24 cellular contexts compared by ENCODE assay signal in genomic region chr2:1563084-1563857, GRCh38.
DNase-seq lines count a peak whose midpoint lies in the region; ATAC-seq and TF ChIP-seq lines count a peak whose summit lies in the region.
"Had no signal": no experiment of that assay in that cellular context is flagged by ENCODE, and none has a peak within 500 bp of the region (broad histone marks: within the 10 kb centered on the region; RNA-seq: fewer than 3 reads in every experiment).

No MANE protein-coding gene starts in this region.

- peak overlapping the region; percentile 64 for H3K4me3 Mint-ChIP-seq in T-helper 17 cell
- H3K4me3 Mint-ChIP-seq in naive thymus-derived CD8-positive, alpha-beta T cell, result peak overlapping the region in 7 of 10 donors; percentile 4 to 69 (median 49)
- H3K4me3 Mint-ChIP-seq in activated T-cell treated with anti-CD3 and anti-CD28 coated beads, Interleukin-2, amount 50 U/mL, for 4 hours, result no peak overlapping the region
- H3K4me3 Mint-ChIP-seq: B cell had no signal

- H3K4me3 ChIP-seq in heart left ventricle, result no peak overlapping the region
- no peak overlapping the region for H3K4me3 ChIP-seq in testis
- H3K4me3 ChIP-seq in body of pancreas, result no peak overlapping the region
- H3K4me3 ChIP-seq: A549 had no signal

- WGBS in heart left ventricle, 4 donors, result 88 to 90% (median 89%) methylated on average over 32 of the region's 32 CpGs
- 88 to 91% methylated on average over 29 to 32 of the region's 32 CpGs for WGBS in testis, 2 donors
- 70 to 75% methylated on average over 24 to 32 of the region's 32 CpGs for WGBS in body of pancreas, 2 donors

- H3K4me1 ChIP-seq in heart left ventricle, result peaks cover 0 to 31% (median 11%) of the 10 kb centered on the region in 12 donors
- no peaks in the 10 kb centered on the region for H3K4me1 ChIP-seq in testis
- H3K4me1 ChIP-seq in body of pancreas, result no peaks in the 10 kb centered on the region
- H3K4me1 ChIP-seq: A549, Caco-2 had no signal

- H3K36me3 Mint-ChIP-seq in T-helper 17 cell (ENCODE audit: low read depth), result peaks cover 2% of the 10 kb centered on the region
- H3K36me3 Mint-ChIP-seq in naive thymus-derived CD8-positive, alpha-beta T cell, result no peaks in the 10 kb centered on the region
- H3K36me3 Mint-ChIP-seq in activated T-cell treated with anti-CD3 and anti-CD28 coated beads, Interleukin-2, amount 50 U/mL, for 4 hours (ENCODE audit: insufficient read depth), result no peaks in the 10 kb centered on the region
- H3K36me3 Mint-ChIP-seq: CD4-positive, alpha-beta memory T cell had no signal

- TF ChIP-seq POLR2A in heart left ventricle (IDR thresholded peaks at IDR 0.05), result no peak
- no peak for TF ChIP-seq POLR2A in testis (IDR thresholded peaks at IDR 0.05)
- no peak for TF ChIP-seq POLR2A in body of pancreas (IDR thresholded peaks at IDR 0.05)

- DNase-seq in heart left ventricle (no peak), Right ventricle myocardium superior (no peak), T-helper 17 cell (no peak), testis (peak; percentile 12), body of pancreas (no peak), epidermal melanocyte (ENCODE audit: insufficient read length, low spot score) (no peak)
- no peak for DNase-seq in naive thymus-derived CD8-positive, alpha-beta T cell
- DNase-seq in activated T-cell treated with anti-CD3 and anti-CD28 coated beads, Interleukin-2, amount 50 U/mL, for 4 hours, result no peak
- DNase-seq: Caco-2; CD4-positive, alpha-beta memory T cell; DMS 273 treated with DMSO at 0.1 percent for 48 hours; DND-41; KBM-7; MM.1S; NCI-H1092; NCI-H1436; NCI-H1930; NCI-H226; NCI-H510A treated with DMSO at 0.1 percent for 48 hours; NCI-H748 treated with DMSO at 0.1 percent for 48 hours had no signal

- peaks cover 0 to 17% (median 0%) of the 10 kb centered on the region in 9 donors for H3K9me3 Mint-ChIP-seq in naive thymus-derived CD8-positive, alpha-beta T cell
- H3K9me3 Mint-ChIP-seq in activated T-cell treated with anti-CD3 and anti-CD28 coated beads, Interleukin-2, amount 50 U/mL, for 4 hours, result peaks cover 4% of the 10 kb centered on the region

- H3K27me3 Mint-ChIP-seq in T-helper 17 cell, result peaks cover 15% of the 10 kb centered on the region
- H3K27me3 Mint-ChIP-seq in naive thymus-derived CD8-positive, alpha-beta T cell, result peaks cover 0 to 9% (median 0%) of the 10 kb centered on the region in 5 donors
- H3K27me3 Mint-ChIP-seq in activated T-cell treated with anti-CD3 and anti-CD28 coated beads, Interleukin-2, amount 50 U/mL, for 4 hours (ENCODE audit: low read depth), result no peaks in the 10 kb centered on the region
- H3K27me3 Mint-ChIP-seq: CD4-positive, alpha-beta memory T cell had no signal

- H3K27ac ChIP-seq in heart left ventricle (peak overlapping the region in 10 of 12 donors; percentile 27 to 81 (median 58)), testis (no peak overlapping the region), body of pancreas (no peak overlapping the region)
- H3K27ac ChIP-seq: A549, RWPE1 had no signal

- H3K36me3 ChIP-seq in heart left ventricle (no peaks in the 10 kb centered on the region), testis (ENCODE audit: low read depth, missing control alignments) (no peaks in the 10 kb centered on the region), body of pancreas (replicated peaks in 1 of 2; ENCODE audit: insufficient read depth in 1 of 2, low read depth in 2 of 2) (no peaks in the 10 kb centered on the region)

- peaks cover 16% of the 10 kb centered on the region for H3K4me1 Mint-ChIP-seq in T-helper 17 cell
- peaks cover 12 to 21% (median 19%) of the 10 kb centered on the region in 4 donors for H3K4me1 Mint-ChIP-seq in naive thymus-derived CD8-positive, alpha-beta T cell
- peaks cover 17% of the 10 kb centered on the region for H3K4me1 Mint-ChIP-seq in activated T-cell treated with anti-CD3 and anti-CD28 coated beads, Interleukin-2, amount 50 U/mL, for 4 hours (ENCODE audit: low read depth)

- H3K27ac Mint-ChIP-seq in T-helper 17 cell, result peak overlapping the region; percentile 69
- H3K27ac Mint-ChIP-seq in naive thymus-derived CD8-positive, alpha-beta T cell, result peak overlapping the region in 6 of 10 donors; percentile 48 to 83 (median 72)
- H3K27ac Mint-ChIP-seq: B cell had no signal

- ATAC-seq in heart left ventricle, result peak in 1 of 4 donors; percentile 7
- no peak for ATAC-seq in Right ventricle myocardium superior (ENCODE audit: poor library complexity)
- ATAC-seq in T-helper 17 cell, result no peak
- ATAC-seq in naive thymus-derived CD8-positive, alpha-beta T cell, result no peak
- no peak for ATAC-seq in body of pancreas
- ATAC-seq in activated T-cell treated with anti-CD3 and anti-CD28 coated beads, Interleukin-2, amount 50 U/mL, for 4 hours, result no peak
- ATAC-seq: A549, HCT116 had no signal

- POLR2A ChIA-PET in naive thymus-derived CD8-positive, alpha-beta T cell (lab: Charles Lee), result interaction anchor here (1.6 kb wide), 1 partner anchor 11 kb away, joined by 4 read pairs; no protein-coding TSS in a partner anchor

- H3K27me3 ChIP-seq in heart left ventricle (peaks cover 0 to 3% (median 0%) of the 10 kb centered on the region in 9 donors), testis (no peaks in the 10 kb centered on the region), body of pancreas (no peaks in the 10 kb centered on the region)

- intact Hi-C loops in heart left ventricle (cut with DNase I) (no loop called here), Right ventricle myocardium superior (cut with DNase I) (no loop called here), testis (cut with DNase I; ENCODE audit: low total_unique reads) (no loop called here), body of pancreas (cut with DNase I) (no loop called here)

- no peak for TF ChIP-seq CTCF in heart left ventricle (IDR thresholded peaks at IDR 0.05)
- TF ChIP-seq CTCF in testis (IDR thresholded peaks at IDR 0.05), result no peak
- TF ChIP-seq CTCF in body of pancreas (IDR thresholded peaks at IDR 0.05), result no peak

- no peaks in the 10 kb centered on the region for H3K9me3 ChIP-seq in heart left ventricle
- no peaks in the 10 kb centered on the region for H3K9me3 ChIP-seq in T-helper 17 cell (ENCODE audit: control insufficient read depth, low read length, poor library complexity, severe bottlenecking)
- no peaks in the 10 kb centered on the region for H3K9me3 ChIP-seq in testis
- H3K9me3 ChIP-seq in body of pancreas, result no peaks in the 10 kb centered on the region
- H3K9me3 ChIP-seq: Caco-2 had no signal

Comparison
In these comparisons a context has a peak if more than half of its experiments do, and no peak if none do; other contexts are left out.
1. H3K27ac ChIP-seq: peak in heart left ventricle (10 of 12); none in testis (0 of 2) and body of pancreas (0 of 4).